Comparison of ENCODE assay signal across 1 cellular context in the genomic region with DNA sequence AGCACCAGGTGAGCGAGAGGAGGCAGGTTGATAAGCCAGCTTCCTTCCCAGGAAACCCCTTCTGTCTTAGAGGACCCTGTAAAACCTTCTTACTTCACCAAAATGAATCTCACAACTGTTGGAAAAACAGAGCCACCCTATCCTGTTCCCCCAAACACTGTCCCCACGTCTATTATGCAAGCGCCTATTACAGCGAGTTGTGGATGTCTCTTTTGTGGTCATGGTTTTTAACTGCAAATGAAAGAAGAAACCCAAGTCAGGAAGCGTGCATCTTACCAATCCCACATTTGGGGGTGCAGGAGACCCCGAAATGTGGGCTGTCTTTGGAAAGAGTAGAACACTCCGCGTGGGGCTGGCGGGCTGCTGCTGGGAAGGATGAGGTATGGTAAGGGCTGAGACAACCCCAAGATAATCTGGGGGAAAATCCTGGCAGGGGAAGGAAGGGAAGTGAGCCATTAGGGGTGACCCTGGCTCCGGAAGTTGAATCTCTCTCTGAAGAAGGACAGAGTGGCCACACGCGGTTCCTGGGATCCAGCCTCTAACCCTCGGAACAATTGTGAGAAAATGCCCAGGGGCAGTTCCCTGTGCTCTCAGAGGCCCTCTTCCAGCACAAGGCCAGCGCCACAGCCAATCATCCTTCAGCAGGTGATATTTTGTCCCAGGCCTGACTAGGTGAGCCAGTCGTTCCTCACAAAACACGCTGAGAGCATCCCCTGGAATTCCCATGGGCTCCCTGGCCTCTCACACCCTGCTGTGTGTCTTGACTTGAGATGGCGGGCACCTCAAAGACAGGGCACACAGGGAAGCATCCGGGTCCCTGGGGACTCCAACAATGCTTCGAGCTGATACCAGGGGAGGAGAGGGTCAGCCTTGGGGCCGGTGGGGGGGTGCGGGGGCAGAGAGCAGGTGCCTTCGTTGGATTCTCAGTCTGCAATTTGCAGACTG.
TF ChIP-seq lines count a peak whose summit lies in the region.

No MANE protein-coding gene starts in this region.

TF ChIP-seq in K562, 482 proteins besides CTCF, POLR2A, EP300 and RAD21 (continued from another document and continues in another):
- TF ChIP-seq CHD7 (IDR thresholded peaks at IDR 0.05; ENCODE audit: low read depth, low read length): no peak
- TF ChIP-seq, protein P1, sequence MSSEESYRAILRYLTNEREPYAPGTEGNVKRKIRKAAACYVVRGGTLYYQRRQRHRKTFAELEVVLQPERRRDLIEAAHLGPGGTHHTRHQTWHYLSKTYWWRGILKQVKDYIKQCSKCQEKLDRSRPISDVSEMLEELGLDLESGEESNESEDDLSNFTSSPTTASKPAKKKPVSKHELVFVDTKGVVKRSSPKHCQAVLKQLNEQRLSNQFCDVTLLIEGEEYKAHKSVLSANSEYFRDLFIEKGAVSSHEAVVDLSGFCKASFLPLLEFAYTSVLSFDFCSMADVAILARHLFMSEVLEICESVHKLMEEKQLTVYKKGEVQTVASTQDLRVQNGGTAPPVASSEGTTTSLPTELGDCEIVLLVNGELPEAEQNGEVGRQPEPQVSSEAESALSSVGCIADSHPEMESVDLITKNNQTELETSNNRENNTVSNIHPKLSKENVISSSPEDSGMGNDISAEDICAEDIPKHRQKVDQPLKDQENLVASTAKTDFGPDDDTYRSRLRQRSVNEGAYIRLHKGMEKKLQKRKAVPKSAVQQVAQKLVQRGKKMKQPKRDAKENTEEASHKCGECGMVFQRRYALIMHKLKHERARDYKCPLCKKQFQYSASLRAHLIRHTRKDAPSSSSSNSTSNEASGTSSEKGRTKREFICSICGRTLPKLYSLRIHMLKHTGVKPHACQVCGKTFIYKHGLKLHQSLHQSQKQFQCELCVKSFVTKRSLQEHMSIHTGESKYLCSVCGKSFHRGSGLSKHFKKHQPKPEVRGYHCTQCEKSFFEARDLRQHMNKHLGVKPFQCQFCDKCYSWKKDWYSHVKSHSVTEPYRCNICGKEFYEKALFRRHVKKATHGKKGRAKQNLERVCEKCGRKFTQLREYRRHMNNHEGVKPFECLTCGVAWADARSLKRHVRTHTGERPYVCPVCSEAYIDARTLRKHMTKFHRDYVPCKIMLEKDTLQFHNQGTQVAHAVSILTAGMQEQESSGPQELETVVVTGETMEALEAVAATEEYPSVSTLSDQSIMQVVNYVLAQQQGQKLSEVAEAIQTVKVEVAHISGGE (CRISPR knock-in tag; IDR thresholded peaks at IDR 0.05): peak in 2 of 3 experiments; percentile 39 to 68; a peak in 4 of 6 replicates
- TF ChIP-seq NR2C2 (CRISPR knock-in tag; IDR thresholded peaks at IDR 0.05): no peak
- TF ChIP-seq NR2C2 (tag; IDR thresholded peaks at IDR 0.05): peak; percentile 95
- TF ChIP-seq TCF7 (IDR thresholded peaks at IDR 0.05; ENCODE audit: borderline replicate concordance): 0 out of 2 replicates have a peak, but pooled peaks have one; percentile 41
- no peak for TF ChIP-seq XRCC4 (IDR thresholded peaks at IDR 0.05; ENCODE audit: extremely low read depth, insufficient read depth, insufficient read length)
- TF ChIP-seq NR4A1 (CRISPR knock-in tag; IDR thresholded peaks at IDR 0.05): 0 out of 2 replicates have a peak, but pooled peaks have one; percentile 66
- TF ChIP-seq NR4A1 (tag; IDR thresholded peaks at IDR 0.05): 0 out of 2 replicates have a peak, but pooled peaks have one; percentile 36
- TF ChIP-seq USF2 (CRISPR knock-in tag; IDR thresholded peaks at IDR 0.05): no peak
- TF ChIP-seq PHF8 (IDR thresholded peaks at IDR 0.05; ENCODE audit: borderline replicate concordance, low read length): 0 out of 2 replicates have a peak, but pooled peaks have one; percentile 19
- no peak for TF ChIP-seq LEF1 (IDR thresholded peaks at IDR 0.05)
- no peak for TF ChIP-seq U2AF1 (optimal IDR thresholded peaks at IDR 0.05; ENCODE audit: low read depth, low read length)
- no peak for TF ChIP-seq ATF4 (CRISPR knock-in tag; IDR thresholded peaks at IDR 0.05)
- TF ChIP-seq ZNF445 (CRISPR knock-in tag; IDR thresholded peaks at IDR 0.05; ENCODE audit: low read depth): no peak
- TF ChIP-seq NUFIP1 (IDR thresholded peaks at IDR 0.05; ENCODE audit: partially characterized antibody): no peak
- TF ChIP-seq OTX1 (CRISPR knock-in tag; IDR thresholded peaks at IDR 0.05): peak; percentile 58; the same call in 1 of the 2 replicates
- TF ChIP-seq NELFE (IDR thresholded peaks at IDR 0.05; ENCODE audit: insufficient read depth, insufficient read length): no peak
- TF ChIP-seq ZNF184 (CRISPR knock-in tag; IDR thresholded peaks at IDR 0.05): no peak
- TF ChIP-seq ZNF3 (CRISPR knock-in tag; IDR thresholded peaks at IDR 0.05): peak; percentile 13; the same call in 1 of the 2 replicates
- TF ChIP-seq, protein P2, sequence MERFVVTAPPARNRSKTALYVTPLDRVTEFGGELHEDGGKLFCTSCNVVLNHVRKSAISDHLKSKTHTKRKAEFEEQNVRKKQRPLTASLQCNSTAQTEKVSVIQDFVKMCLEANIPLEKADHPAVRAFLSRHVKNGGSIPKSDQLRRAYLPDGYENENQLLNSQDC (CRISPR knock-in tag; IDR thresholded peaks at IDR 0.05): no peak
- TF ChIP-seq ZC3H8 (IDR thresholded peaks at IDR 0.05): no peak
- no peak for TF ChIP-seq KDM1A (IDR thresholded peaks at IDR 0.05)
- no peak for TF ChIP-seq MBD2 (IDR thresholded peaks at IDR 0.05; ENCODE audit: borderline replicate concordance, low read depth)
- TF ChIP-seq ZNF668 (CRISPR knock-in tag; IDR thresholded peaks at IDR 0.05): peak; percentile 36; the same call in 1 of the 2 replicates
- peak; percentile 29; the same call in 1 of the 2 replicates for TF ChIP-seq MTA3 (IDR thresholded peaks at IDR 0.05; ENCODE audit: borderline replicate concordance)
- peak; percentile 5 for TF ChIP-seq POU5F1 (IDR thresholded peaks at IDR 0.05; ENCODE audit: borderline replicate concordance, low read depth, low read length, partially characterized antibody)
- TF ChIP-seq, protein P3, sequence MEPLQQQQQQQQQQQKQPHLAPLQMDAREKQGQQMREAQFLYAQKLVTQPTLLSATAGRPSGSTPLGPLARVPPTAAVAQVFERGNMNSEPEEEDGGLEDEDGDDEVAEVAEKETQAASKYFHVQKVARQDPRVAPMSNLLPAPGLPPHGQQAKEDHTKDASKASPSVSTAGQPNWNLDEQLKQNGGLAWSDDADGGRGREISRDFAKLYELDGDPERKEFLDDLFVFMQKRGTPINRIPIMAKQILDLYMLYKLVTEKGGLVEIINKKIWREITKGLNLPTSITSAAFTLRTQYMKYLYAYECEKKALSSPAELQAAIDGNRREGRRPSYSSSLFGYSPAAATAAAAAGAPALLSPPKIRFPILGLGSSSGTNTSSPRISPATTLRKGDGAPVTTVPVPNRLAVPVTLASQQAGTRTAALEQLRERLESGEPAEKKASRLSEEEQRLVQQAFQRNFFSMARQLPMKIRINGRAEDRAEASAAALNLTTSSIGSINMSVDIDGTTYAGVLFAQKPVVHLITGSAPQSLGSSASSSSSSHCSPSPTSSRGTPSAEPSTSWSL (CRISPR knock-in tag; IDR thresholded peaks at IDR 0.05; ENCODE audit: borderline replicate concordance): 0 out of 2 replicates have a peak, but pooled peaks have one; percentile 20
- TF ChIP-seq HMBOX1 (IDR thresholded peaks at IDR 0.05): no peak
- peak; percentile 85; the same call in 1 of the 2 replicates for TF ChIP-seq PATZ1 (CRISPR knock-in tag; IDR thresholded peaks at IDR 0.05; ENCODE audit: borderline replicate concordance)
- TF ChIP-seq SAFB (IDR thresholded peaks at IDR 0.05; ENCODE audit: borderline replicate concordance, low read depth, low read length): no peak
